In genomic region chr6:37222125-37222967, GRCh38 we compare ENCODE assay signal across 1 cellular context.
TF ChIP-seq lines count a peak whose summit lies in the region.

No MANE protein-coding gene starts in this region.

TF ChIP-seq in endothelial cell of umbilical vein, 7 proteins besides CTCF, POLR2A, EP300 and RAD21:
- TF ChIP-seq MAX (IDR thresholded peaks at IDR 0.05; ENCODE audit: insufficient read depth, insufficient read length) (no peak), FOS (IDR thresholded peaks at IDR 0.05; ENCODE audit: borderline replicate concordance, insufficient read depth, low read length) (no peak), GATA2 (IDR thresholded peaks at IDR 0.05; ENCODE audit: insufficient read depth, insufficient read length, low read depth, low read length) (no peak), POLR2AphosphoS5 (IDR thresholded peaks at IDR 0.05; ENCODE audit: insufficient read depth, low read depth, low read length) (no peak), JUN (IDR thresholded peaks at IDR 0.05; ENCODE audit: borderline replicate concordance, insufficient read depth, insufficient read length, low read depth) (no peak), EZH2 (IDR thresholded peaks at IDR 0.05; ENCODE audit: borderline replicate concordance, low read depth, low read length, severe bottlenecking) (no peak), MYC (IDR thresholded peaks at IDR 0.05; ENCODE audit: low read depth, low read length) (no peak)
TF ChIP-seq in endothelial cell of umbilical vein: peak in this region for 0.
